In the genomic region with DNA sequence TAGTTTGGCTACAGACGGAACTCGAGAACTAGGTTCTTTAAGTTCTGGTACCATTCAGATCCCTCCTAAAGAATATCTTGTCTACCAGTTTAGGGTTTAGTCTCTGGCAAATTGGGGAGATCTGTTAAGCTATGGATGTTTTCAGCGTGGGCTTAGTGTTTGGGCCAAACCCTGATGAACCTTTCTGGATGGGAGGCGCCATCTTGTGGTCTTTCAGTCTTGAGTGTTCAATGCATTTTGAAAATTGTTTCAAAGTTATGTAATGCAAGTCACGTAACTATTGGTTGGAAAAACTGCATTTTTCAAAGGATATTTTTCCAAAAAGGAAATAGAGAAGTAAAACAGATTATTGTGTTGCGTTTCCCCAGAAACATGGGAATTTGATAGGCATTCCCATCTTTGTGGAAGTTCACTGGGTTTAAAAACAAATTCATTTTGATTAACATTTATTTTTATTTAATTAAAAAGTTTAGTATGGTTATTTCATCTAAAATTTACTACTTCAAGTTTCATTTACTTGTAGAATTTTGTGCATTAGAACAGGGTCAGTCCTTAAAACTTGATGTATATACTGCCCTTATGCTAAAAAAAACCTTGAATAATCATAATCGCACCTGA, we compare ENCODE assay signal across 7 cellular contexts.
DNase-seq lines count a peak whose midpoint lies in the region; ATAC-seq and TF ChIP-seq lines count a peak whose summit lies in the region.

No MANE protein-coding gene starts in this region.

- peak; percentile 71 for TF ChIP-seq CTCF in DND-41 (IDR thresholded peaks at IDR 0.05; ENCODE audit: borderline replicate concordance, extremely low read depth, low read length, poor library complexity, severe bottlenecking)
- TF ChIP-seq CTCF in colonic mucosa (IDR thresholded peaks at IDR 0.05): peak; percentile 43
- TF ChIP-seq CTCF in mesothelial cell of epicardium (IDR thresholded peaks at IDR 0.05; ENCODE audit: unreplicated experiment): peak; percentile 46

- no peaks in the 10 kb centered on the region for H3K36me3 Mint-ChIP-seq in mesothelial cell of epicardium

- no peak overlapping the region for H3K4me3 ChIP-seq in DND-41 (ENCODE audit: low read depth in 1 of 2, low read length in 2 of 2)
- H3K4me3 ChIP-seq in colonic mucosa: no peak overlapping the region

- ATAC-seq in DND-41 (ENCODE audit: insufficient read depth, low read depth) (0 out of 3 replicates have a peak, but pooled peaks have one; percentile 42), HG03045 (IDR thresholded peaks at IDR 0.05; ENCODE audit: unreplicated experiment) (no peak)

- H2AFZ ChIP-seq in DND-41 (ENCODE audit: low read depth, low read length): no peak overlapping the region

- no peak overlapping the region for H3K27ac Mint-ChIP-seq in mesothelial cell of epicardium

- H4K20me1 ChIP-seq in DND-41 (ENCODE audit: insufficient read depth, low read length): no peaks in the 10 kb centered on the region

- H3K27me3 Mint-ChIP-seq in mesothelial cell of epicardium (ENCODE audit: low read depth): peaks cover 25% of the 10 kb centered on the region

- H3K9me3 ChIP-seq in DND-41 (ENCODE audit: insufficient read depth, low read length, severe bottlenecking) (no peaks in the 10 kb centered on the region), colonic mucosa (no peaks in the 10 kb centered on the region)

- intact Hi-C loops in colonic mucosa (cut with DNase I): no loop called here

- H3K27me3 ChIP-seq in DND-41 (ENCODE audit: insufficient read depth, low read length, poor library complexity): peaks cover 15% of the 10 kb centered on the region
- H3K27me3 ChIP-seq in colonic mucosa: no peaks in the 10 kb centered on the region

- H3K27ac ChIP-seq in DND-41 (ENCODE audit: low read length): no peak overlapping the region
- no peak overlapping the region for H3K27ac ChIP-seq in colonic mucosa

- no peaks in the 10 kb centered on the region for H3K36me3 ChIP-seq in DND-41 (ENCODE audit: insufficient read depth, low read length)
- no peaks in the 10 kb centered on the region for H3K36me3 ChIP-seq in colonic mucosa

- H3K4me1 ChIP-seq in DND-41 (ENCODE audit: insufficient read depth, low read length) (no peaks in the 10 kb centered on the region), colonic mucosa (no peaks in the 10 kb centered on the region)

- H3K9ac ChIP-seq in DND-41 (ENCODE audit: low read depth, low read length) (no peak overlapping the region), colonic mucosa (ENCODE audit: low read depth in 2 of 2, low read length in 2 of 2) (no peak overlapping the region)

- CTCF ChIA-PET in HEK293T (lab: Yijun Ruan, JAX): interaction anchor here (0.5 to 1.2 kb wide), 5 partner anchors 13 to 506 kb away, joined by 3 to 5 read pairs (median 5); no protein-coding TSS in a partner anchor

- POLR2A ChIA-PET in HEK293T (lab: Yijun Ruan, JAX): no interaction called here

- no peak overlapping the region for H3K4me2 ChIP-seq in DND-41 (ENCODE audit: insufficient read depth, low read length)

- no peaks in the 10 kb centered on the region for H3K79me2 ChIP-seq in DND-41 (ENCODE audit: insufficient read depth, low read length)

- DNase-seq in DND-41 (peak; percentile 37), HEK293T (ENCODE audit: extremely low spot score) (peak; percentile 40), NOMO-1 treated with dmso at 0.1 percent for 144 hours (lab: John Stamatoyannopoulos, UW; ENCODE audit: unreplicated experiment) (peak; percentile 36), colonic mucosa (peak; percentile 24), mesothelial cell of epicardium (ENCODE audit: low spot score in 2 of 2, unreplicated experiment in 2 of 2) (peak in 1 of 2 experiments; percentile 41), ecto neural progenitor cell (ENCODE audit: low spot score) (no peak)

- no peaks in the 10 kb centered on the region for H3K9me3 Mint-ChIP-seq in mesothelial cell of epicardium

- no peak overlapping the region for H3K4me3 Mint-ChIP-seq in mesothelial cell of epicardium

- H3K4me1 Mint-ChIP-seq in mesothelial cell of epicardium: no peaks in the 10 kb centered on the region

TF ChIP-seq in HEK293T, 16 proteins besides CTCF, POLR2A, EP300 and RAD21:
- TF ChIP-seq FOXM1 (IDR thresholded peaks at IDR 0.05; ENCODE audit: borderline replicate concordance): no peak
- TF ChIP-seq NFRKB (IDR thresholded peaks at IDR 0.05): no peak
- TF ChIP-seq, protein P1, sequence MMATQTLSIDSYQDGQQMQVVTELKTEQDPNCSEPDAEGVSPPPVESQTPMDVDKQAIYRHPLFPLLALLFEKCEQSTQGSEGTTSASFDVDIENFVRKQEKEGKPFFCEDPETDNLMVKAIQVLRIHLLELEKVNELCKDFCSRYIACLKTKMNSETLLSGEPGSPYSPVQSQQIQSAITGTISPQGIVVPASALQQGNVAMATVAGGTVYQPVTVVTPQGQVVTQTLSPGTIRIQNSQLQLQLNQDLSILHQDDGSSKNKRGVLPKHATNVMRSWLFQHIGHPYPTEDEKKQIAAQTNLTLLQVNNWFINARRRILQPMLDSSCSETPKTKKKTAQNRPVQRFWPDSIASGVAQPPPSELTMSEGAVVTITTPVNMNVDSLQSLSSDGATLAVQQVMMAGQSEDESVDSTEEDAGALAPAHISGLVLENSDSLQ (IDR thresholded peaks at IDR 0.05): no peak
- TF ChIP-seq HDGF (IDR thresholded peaks at IDR 0.05; ENCODE audit: borderline replicate concordance): no peak
- TF ChIP-seq BHLHE40 (IDR thresholded peaks at IDR 0.05; ENCODE audit: borderline replicate concordance): no peak
- TF ChIP-seq SUZ12 (IDR thresholded peaks at IDR 0.05): no peak
